ENCODE assay signal across 9 cellular contexts in genomic region chr11:46367244-46367915, GRCh38. TPM values are rescaled to one million over a fixed set of nuclear protein-coding genes. Genes with fewer than 3 reads are reported as not detected.
DNase-seq lines count a peak whose midpoint lies in the region; ATAC-seq and TF ChIP-seq lines count a peak whose summit lies in the region.
"Had no signal": no experiment of that assay in that cellular context is flagged by ENCODE, and none has a peak within 500 bp of the region (broad histone marks: within the 10 kb centered on the region; RNA-seq: fewer than 3 reads in every experiment).

No MANE protein-coding gene starts in this region.

- TF ChIP-seq CTCF in AG04449 (IDR thresholded peaks at IDR 0.05; ENCODE audit: insufficient read depth, low read length, missing control alignments) (peak; percentile 89), MCF 10A (IDR thresholded peaks at IDR 0.05; ENCODE audit: unreplicated experiment) (peak; percentile 76), right lobe of liver (IDR thresholded peaks at IDR 0.05) (peak; percentile 67 to 92 (median 86))

- no peak overlapping the region for H3K4me3 ChIP-seq in AG04449 (ENCODE audit: low read depth, low read length)
- H3K4me3 ChIP-seq in right lobe of liver = no peak overlapping the region
- H3K4me3 ChIP-seq: HAP-1 had no signal

- no peaks in the 10 kb centered on the region for H3K9me3 Mint-ChIP-seq in MCF 10A (ENCODE audit: unreplicated experiment)

- POLR2A ChIA-PET in AG04449 (lab: Yijun Ruan, JAX) = no interaction called here
- POLR2A ChIA-PET in MCF 10A (lab: Yijun Ruan, JAX) = interaction anchor here (1.6 kb wide), 1 partner anchor 10 kb away, joined by 5 read pairs; no protein-coding TSS in a partner anchor

- H3K27me3 ChIP-seq in right lobe of liver = no peaks in the 10 kb centered on the region

- intact Hi-C loops in MCF 10A (cut with micrococcal nuclease) (no loop called here), right lobe of liver (cut with DNase I) (no loop called here)

- no peaks in the 10 kb centered on the region for H3K27me3 Mint-ChIP-seq in MCF 10A (ENCODE audit: insufficient read depth, unreplicated experiment)

- WGBS in right lobe of liver (ENCODE audit: insufficient coverage, low coverage, low lambda C conversion rate, missing lambda C conversion rate) = 29% methylated on average over 16 of the region's 32 CpGs

- no peaks in the 10 kb centered on the region for H3K9me3 ChIP-seq in right lobe of liver
- H3K9me3 ChIP-seq: HAP-1 had no signal

- CTCF ChIA-PET in AG04449 (lab: Yijun Ruan, JAX) (interaction anchor here (0.6 to 27.5 kb wide), 27 partner anchors 9 to 320 kb away, joined by 3 to 498 read pairs (median 4); partner anchors contain the start of genes ATG13, CREB3L1 and DGKZ), MCF 10A (lab: Yijun Ruan, JAX) (interaction anchor here (0.7 to 2.3 kb wide), 15 partner anchors 8 to 348 kb away, joined by 3 to 18 read pairs (median 4); no protein-coding TSS in a partner anchor)

- H3K27ac Mint-ChIP-seq in MCF 10A (ENCODE audit: low read depth, unreplicated experiment) = no peak overlapping the region

- peaks cover 13% of the 10 kb centered on the region for H3K36me3 Mint-ChIP-seq in MCF 10A (ENCODE audit: insufficient read depth, unreplicated experiment)

- H3K4me3 Mint-ChIP-seq in MCF 10A (ENCODE audit: unreplicated experiment) = no peak overlapping the region

- no peaks in the 10 kb centered on the region for H3K4me1 ChIP-seq in right lobe of liver

- peak; percentile 47 for ATAC-seq in GM18858 (IDR thresholded peaks at IDR 0.05; ENCODE audit: unreplicated experiment)
- ATAC-seq in right lobe of liver = peak; percentile 59 to 75 (median 64)

- H3K36me3 ChIP-seq in right lobe of liver = peaks cover 0 to 4% (median 0%) of the 10 kb centered on the region in 4 donors

- H3K4me1 Mint-ChIP-seq in MCF 10A (ENCODE audit: insufficient read depth, unreplicated experiment) = peaks cover 9% of the 10 kb centered on the region

- H3K27ac ChIP-seq in right lobe of liver = no peak overlapping the region

- BruUV-seq in MCF 10A (replicated peaks; lab: Mats Ljungman, UMichigan) = no TSS peak

- TF ChIP-seq POLR2A in right lobe of liver (IDR thresholded peaks at IDR 0.05) = no peak

- no peak for DNase-seq in AG04449 (ENCODE audit: low read depth, low spot score)
- peak in 46 of 76 experiments; percentile 15 to 55 (median 28) for DNase-seq in HUDEP-2 (lab: John Stamatoyannopoulos, UW; ENCODE audit: unreplicated experiment in 76 of 76)
- DNase-seq in activated CD4-positive, CD25-positive, alpha-beta regulatory T cell (lab: John Stamatoyannopoulos, UW) = peak; percentile 42 to 62 (median 52)
- peak; percentile 58 for DNase-seq in MCF 10A (ENCODE audit: unreplicated experiment)
- DNase-seq in right lobe of liver = peak; percentile 69 to 72 (median 69)
- DNase-seq in stimulated activated CD8-positive, alpha-beta memory T cell treated with anti-CD3 and anti-CD28 coated beads, Interleukin-2, amount 100 ng/mL, for 48 hours (ENCODE audit: low read depth in 2 of 2) = peak; percentile 67 to 68
- no peak for DNase-seq in NCI-H187 (lab: John Stamatoyannopoulos, UW)

RNA-seq across cellular contexts. Expression of gene MDK, which starts 14.1 kb away (rescaled TPM):
- 0.49 and 1.8 TPM in 2 replicates for total RNA-seq in MCF 10A (2022)
- 1 to 10 TPM in 5 of 6 experiments, under 1 TPM in 1; 0.35 to 6.4 (median 4.2) TPM for total RNA-seq in right lobe of liver

RNA-seq across cellular contexts. Expression of gene DGKZ, which starts 20.1 kb away (rescaled TPM):
- total RNA-seq in MCF 10A (2022) (52.8 and 57.9 TPM in 2 replicates), right lobe of liver (10 to 100 TPM; 10.7 to 57.9 (median 16.0) TPM)

RNA-seq across cellular contexts. Expression of gene CHRM4, which starts 24.2 kb away (rescaled TPM):
- total RNA-seq in MCF 10A (2022) = not detected in 2 replicates
- not detected for total RNA-seq in right lobe of liver

Comparison
In these comparisons a context has a peak if more than half of its experiments do, and no peak if none do; other contexts are left out.
1. DNase-seq: peak in HUDEP-2 (46 of 76), activated CD4-positive, CD25-positive, alpha-beta regulatory T cell (4 of 4), MCF 10A (single experiment), right lobe of liver (3 of 3) and stimulated activated CD8-positive, alpha-beta memory T cell treated with anti-CD3 and anti-CD28 coated beads, Interleukin-2, amount 100 ng/mL, for 48 hours (2 of 2); none in AG04449 (single experiment) and NCI-H187 (0 of 2).
2. Peak in every context shown above with its lines, with median percentiles within 50 percentile points of each other: CTCF ChIP-seq.